31 cellular contexts compared by ENCODE assay signal in genomic region chr17:6415616-6416015, GRCh38. TPM values are rescaled to one million over a fixed set of nuclear protein-coding genes. Genes with fewer than 3 reads are reported as not detected.
"Had no signal": no experiment of that assay in that cellular context is flagged by ENCODE, and none has a peak within 500 bp of the region (broad histone marks: within the 10 kb centered on the region; RNA-seq: fewer than 3 reads in every experiment).

No MANE protein-coding gene starts in this region.

- H3K4me3 Mint-ChIP-seq: naive thymus-derived CD8-positive, alpha-beta T cell; nephron; neural crest cell; stimulated activated naive B cell treated with anti-CD40 and anti-IgM and Interleukin-4, amounts not matched to agents 10 μg/mL and 1 μg/mL and 100 μg/mL, for 72 hours had no signal

- H3K4me1 Mint-ChIP-seq: nephron; neural crest cell; stimulated activated naive B cell treated with anti-CD40 and anti-IgM and Interleukin-4, amounts not matched to agents 10 μg/mL and 1 μg/mL and 100 μg/mL, for 72 hours had no signal

- H3K27ac Mint-ChIP-seq: nephron; progenitor cell of endocrine pancreas; stimulated activated naive B cell treated with anti-CD40 and anti-IgM and Interleukin-4, amounts not matched to agents 10 μg/mL and 1 μg/mL and 100 μg/mL, for 72 hours had no signal

- H3K36me3 ChIP-seq: left lung, lower lobe of right lung, neutrophil, ovary, right atrium auricular region, right lobe of liver, stomach, thyroid gland, transverse colon, upper lobe of left lung had no signal

- DNase-seq: hippocampal formation; left colon; left lung; lower lobe of right lung; mammary epithelial cell; mesenchymal stem cell; naive thymus-derived CD8-positive, alpha-beta T cell; occipital lobe; ovary; right lobe of liver; stimulated activated CD4-positive, alpha-beta T cell treated with anti-CD3 and anti-CD28 coated beads, Interleukin-2, amount 100 ng/mL, for 24 hours; stimulated activated CD4-positive, alpha-beta T cell treated with anti-CD3 and anti-CD28 coated beads, Interleukin-4, amount 100 ng/mL, for 1 hour; stimulated activated naive B cell treated with anti-CD40 and anti-IgM and Interleukin-4, amounts not matched to agents 10 μg/mL and 1 μg/mL and 100 μg/mL, for 72 hours; stimulated activated naive CD8-positive, alpha-beta T cell treated with anti-CD3 and anti-CD28 coated beads, Interleukin-15, Interleukin-2, amounts not matched to agents 100 U/mL and 50 U/mL, for 24 hours; stomach; testis; thyroid gland; transverse colon; upper lobe of left lung had no signal

- H3K4me2 ChIP-seq: smooth muscle cell had no signal

- H3K9me3 Mint-ChIP-seq: naive thymus-derived CD8-positive, alpha-beta T cell; nephron; neural crest cell; stimulated activated naive B cell treated with anti-CD40 and anti-IgM and Interleukin-4, amounts not matched to agents 10 μg/mL and 1 μg/mL and 100 μg/mL, for 72 hours had no signal

- H3K27ac ChIP-seq: left lung, lower lobe of right lung, neutrophil, ovary, right atrium auricular region, right lobe of liver, stomach, testis, thyroid gland, transverse colon, upper lobe of left lung had no signal

- ATAC-seq: left colon; left lung; lower lobe of right lung; naive thymus-derived CD8-positive, alpha-beta T cell; right lobe of liver; stimulated activated naive B cell treated with anti-CD40 and anti-IgM and Interleukin-4, amounts not matched to agents 10 μg/mL and 1 μg/mL and 100 μg/mL, for 72 hours; stimulated activated naive CD8-positive, alpha-beta T cell treated with anti-CD3 and anti-CD28 coated beads, Interleukin-15, Interleukin-2, amounts not matched to agents 100 U/mL and 50 U/mL, for 24 hours had no signal

- H3K4me3 ChIP-seq: left lung, lower lobe of right lung, ovary, right atrium auricular region, right lobe of liver, smooth muscle cell, stomach, testis, thyroid gland, transverse colon, upper lobe of left lung had no signal

- H3K4me1 ChIP-seq: left lung, lower lobe of right lung, right atrium auricular region, right lobe of liver, stomach, testis, thyroid gland, transverse colon, upper lobe of left lung had no signal

- H3K9me3 ChIP-seq: lower lobe of right lung, neutrophil, ovary, right atrium auricular region, right lobe of liver, stomach, testis, thyroid gland, transverse colon, upper lobe of left lung had no signal

- H3K27me3 ChIP-seq: ovary, right atrium auricular region, right lobe of liver, testis, thyroid gland had no signal

- H3K36me3 Mint-ChIP-seq: naive thymus-derived CD8-positive, alpha-beta T cell; stimulated activated naive B cell treated with anti-CD40 and anti-IgM and Interleukin-4, amounts not matched to agents 10 μg/mL and 1 μg/mL and 100 μg/mL, for 72 hours had no signal

RNA-seq across cellular contexts. Expression of gene AIPL1, which starts 19.3 kb away (rescaled TPM):
- total RNA-seq: kidney; left colon; left lung; liver; lower lobe of right lung; mammary epithelial cell; mucosa of gallbladder; naive thymus-derived CD8-positive, alpha-beta T cell; neural crest cell; occipital lobe; ovary; progenitor cell of endocrine pancreas; pulmonary artery endothelial cell; renal cortical epithelial cell; right atrium auricular region; right lobe of liver; skeletal muscle tissue; smooth muscle cell; stomach; thyroid gland; transverse colon; upper lobe of left lung had no signal
- polyA plus RNA-seq: liver; mammary epithelial cell; naive thymus-derived CD8-positive, alpha-beta T cell; ovary; smooth muscle cell; stomach had no signal

RNA-seq across cellular contexts. Expression of gene PIMREG, which starts 28.6 kb away (rescaled TPM):
- total RNA-seq: naive thymus-derived CD8-positive, alpha-beta T cell; thyroid gland had no signal
